In genomic region chr1:92599184-92599583, GRCh38 we compare ENCODE assay signal across 8 cellular contexts.
DNase-seq lines count a peak whose midpoint lies in the region; ATAC-seq and TF ChIP-seq lines count a peak whose summit lies in the region.

No MANE protein-coding gene starts in this region.

- CTCF ChIA-PET in BJ (lab: Yijun Ruan, JAX) (interaction anchor here (0.8 kb wide), 1 partner anchor 1213 kb away, joined by 3 read pairs; no protein-coding TSS in a partner anchor), Panc1 (lab: Charles Lee) (no interaction called here)

- POLR2A ChIA-PET in BJ (lab: Charles Lee) = no interaction called here
- POLR2A ChIA-PET in Panc1 (lab: Charles Lee) = no interaction called here

- no peaks in the 10 kb centered on the region for H3K4me1 ChIP-seq in Panc1 (ENCODE audit: control insufficient read depth, insufficient read depth, low read length)

- intact Hi-C loops in Panc1 (cut with micrococcal nuclease; ENCODE audit: unreplicated experiment) (no loop called here), left colon (cut with DNase I, micrococcal nuclease) (no loop called here)

- BruUV-seq in Panc1 (replicated peaks; lab: Mats Ljungman, UMichigan) = no TSS peak

- ATAC-seq in GM19463 (IDR thresholded peaks at IDR 0.05; ENCODE audit: unreplicated experiment) = peak; percentile 58
- no peak for ATAC-seq in Panc1
- no peak for ATAC-seq in GM18868 (IDR thresholded peaks at IDR 0.05; ENCODE audit: unreplicated experiment)
- no peak for ATAC-seq in left colon
- ATAC-seq in HG03045 (IDR thresholded peaks at IDR 0.05; ENCODE audit: unreplicated experiment) = no peak

- H3K27me3 ChIP-seq in BJ (ENCODE audit: control insufficient read depth, insufficient read depth, low read length) = no peaks in the 10 kb centered on the region
- H3K27me3 ChIP-seq in Panc1 (ENCODE audit: control insufficient read depth, insufficient read depth, low read length) = no peaks in the 10 kb centered on the region

- H3K9me3 ChIP-seq in Panc1 (ENCODE audit: control insufficient read depth, insufficient read depth, low read depth, low read length) = no peaks in the 10 kb centered on the region

- no peak overlapping the region for H3K27ac ChIP-seq in Panc1 (ENCODE audit: low read length)

- in situ Hi-C loops in Panc1 (cut with HindIII; ENCODE audit: low pct_unique_long_range_greater_than_20kb, low sequenced_read_pairs) = no loop called here

- DNase-seq in BJ (ENCODE audit: low read depth) = no peak
- no peak for DNase-seq in Panc1 (ENCODE audit: low read depth, low spot score)
- DNase-seq in foreskin fibroblast = peak in 1 of 2 donors; percentile 44
- no peak for DNase-seq in left colon
- no peak for DNase-seq in NCI-H524 treated with DMSO at 0.1 percent for 48 hours (lab: John Stamatoyannopoulos, UW)

- TF ChIP-seq CTCF in BJ (IDR thresholded peaks at IDR 0.05; ENCODE audit: insufficient read depth, low read depth, low read length) (0 out of 2 replicates have a peak, but pooled peaks have one; percentile 23), Panc1 (IDR thresholded peaks at IDR 0.05) (peak; percentile 11; the same call in 1 of the 2 replicates), foreskin fibroblast (IDR thresholded peaks at IDR 0.05; ENCODE audit: low read depth, low read length) (peak; percentile 32)

- H3K4me3 ChIP-seq in BJ (ENCODE audit: low read depth, low read length) (no peak overlapping the region), Panc1 (ENCODE audit: low read depth in 2 of 2, low read length in 2 of 2) (no peak overlapping the region), foreskin fibroblast (ENCODE audit: low read depth in 1 of 2, low read length in 2 of 2) (no peak overlapping the region)

- H3K36me3 ChIP-seq in BJ (ENCODE audit: control insufficient read depth, insufficient read depth, low read length) (no peaks in the 10 kb centered on the region; the same call in 1 of the 2 replicates), Panc1 (ENCODE audit: control insufficient read depth, insufficient read depth, low read length) (no peaks in the 10 kb centered on the region)
